ENCODE assay signal across 14 cellular contexts in the genomic region with DNA sequence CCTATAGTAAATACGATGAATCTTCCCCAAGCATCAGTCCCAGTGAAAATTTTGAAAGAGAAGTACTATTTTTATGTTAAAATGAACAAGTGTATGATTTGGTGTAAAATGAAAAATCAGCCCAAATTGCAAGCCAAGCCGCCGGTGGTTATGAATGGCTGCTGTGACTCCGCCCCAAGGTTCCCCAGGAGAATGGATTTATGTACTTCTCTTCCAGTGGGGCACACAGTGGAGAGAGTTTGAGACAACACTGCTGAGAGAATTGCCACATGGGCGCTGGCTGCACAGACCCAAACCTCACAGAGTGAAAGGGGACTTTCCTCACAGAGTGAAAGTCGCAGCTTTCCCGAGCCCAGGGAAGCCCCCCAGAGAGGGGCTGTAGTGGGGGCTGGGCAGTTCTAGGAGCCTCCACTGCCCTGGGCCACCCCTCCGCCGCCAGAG. TPM values are rescaled to one million over a fixed set of nuclear protein-coding genes. Genes with fewer than 3 reads are reported as not detected.
DNase-seq lines count a peak whose midpoint lies in the region; ATAC-seq, FAIRE-seq and TF ChIP-seq lines count a peak whose summit lies in the region.
"Had no signal": no experiment of that assay in that cellular context is flagged by ENCODE, and none has a peak within 500 bp of the region (broad histone marks: within the 10 kb centered on the region; RNA-seq: fewer than 3 reads in every experiment).

No MANE protein-coding gene starts in this region.

- peak; percentile 24 for DNase-seq in ELR (ENCODE audit: low read depth)
- DNase-seq in astrocyte (ENCODE audit: low read depth) = no peak
- no peak for DNase-seq in activated CD8-positive, alpha-beta memory T cell treated with anti-CD3 and anti-CD28 coated beads, Interleukin-2, amount 50 U/mL, for 4 hours
- no peak for DNase-seq in Right ventricle myocardium superior
- no peak for DNase-seq in NCI-H2196 treated with DMSO at 0.1 percent for 48 hours (lab: John Stamatoyannopoulos, UW; ENCODE audit: unreplicated experiment)
- DNase-seq: amniotic stem cell had no signal

- peak overlapping the region; percentile 96 for H2AFZ ChIP-seq in astrocyte (ENCODE audit: low read depth, low read length)
- H2AFZ ChIP-seq in neuron (ENCODE audit: low read depth, low read length) = peak overlapping the region; percentile 59

- no peak overlapping the region for H3K27ac ChIP-seq in HUES48 (ENCODE audit: low read depth, low read length)
- H3K27ac ChIP-seq in astrocyte (ENCODE audit: low read depth, low read length) = no peak overlapping the region
- H3K27ac ChIP-seq: thyroid gland had no signal

- no peak for ATAC-seq in Right ventricle myocardium superior (ENCODE audit: poor library complexity)
- ATAC-seq in stimulated activated memory B cell treated with anti-CD40 and anti-IgM and Interleukin-4, amounts not matched to agents 10 μg/mL and 1 μg/mL and 100 μg/mL, for 72 hours = no peak

- H3K4me3 ChIP-seq in HUES48 (ENCODE audit: low read depth, low read length) (peak overlapping the region; percentile 35), astrocyte (ENCODE audit: insufficient read depth, low read depth, low read length) (peak overlapping the region; percentile 42), neuron (ENCODE audit: low read length) (no peak overlapping the region)
- H3K4me3 ChIP-seq: thyroid gland had no signal

- H3K27me3 ChIP-seq in HUES48 (ENCODE audit: control insufficient read depth, insufficient read depth, low read length) (0 out of 2 replicates have a peak, but pooled peaks cover 2% of the 10 kb centered on the region), astrocyte (ENCODE audit: insufficient read depth, low read length) (peaks cover 8% of the 10 kb centered on the region), neuron (ENCODE audit: insufficient read depth, low read length) (peaks cover 15% of the 10 kb centered on the region)
- H3K27me3 ChIP-seq: heart left ventricle, thyroid gland had no signal

- H3K27me3 Mint-ChIP-seq in astrocyte (ENCODE audit: low read depth, unreplicated experiment) = peaks cover 33% of the 10 kb centered on the region
- H3K27me3 Mint-ChIP-seq in stimulated activated memory B cell treated with anti-CD40 and anti-IgM and Interleukin-4, amounts not matched to agents 10 μg/mL and 1 μg/mL and 100 μg/mL, for 72 hours = peaks cover 31% of the 10 kb centered on the region
- H3K27me3 Mint-ChIP-seq: activated T-helper 17 cell treated with anti-CD3 and anti-CD28 coated beads, Interleukin-2, amount 50 U/mL, for 72 hours; CD4-positive, alpha-beta T cell had no signal

- peaks cover 19% of the 10 kb centered on the region for H3K36me3 ChIP-seq in HUES48 (ENCODE audit: control insufficient read depth, insufficient read depth, low read length)
- no peaks in the 10 kb centered on the region for H3K36me3 ChIP-seq in astrocyte (ENCODE audit: insufficient read depth, low read length)
- no peaks in the 10 kb centered on the region for H3K36me3 ChIP-seq in neuron (ENCODE audit: insufficient read depth, low read length)
- H3K36me3 ChIP-seq: thyroid gland had no signal

- intact Hi-C loops in Right ventricle myocardium superior (cut with DNase I) = loop anchor here (5.0 kb wide), 1 partner anchor 129 kb away; no protein-coding TSS in a partner anchor

- no peak for FAIRE-seq in astrocyte (lab: Jason Lieb, UNC)

- H3K9ac ChIP-seq in HUES48 (ENCODE audit: low read depth, low read length) = no peak overlapping the region
- H3K9ac ChIP-seq in astrocyte (ENCODE audit: low read length) = peak overlapping the region; percentile 3

- H3K4me3 Mint-ChIP-seq in astrocyte (ENCODE audit: unreplicated experiment) = no peak overlapping the region
- no peak overlapping the region for H3K4me3 Mint-ChIP-seq in stimulated activated memory B cell treated with anti-CD40 and anti-IgM and Interleukin-4, amounts not matched to agents 10 μg/mL and 1 μg/mL and 100 μg/mL, for 72 hours
- H3K4me3 Mint-ChIP-seq: activated T-helper 17 cell treated with anti-CD3 and anti-CD28 coated beads, Interleukin-2, amount 50 U/mL, for 72 hours; CD4-positive, alpha-beta T cell had no signal

- H3K4me2 ChIP-seq in astrocyte (ENCODE audit: low read length) = peak overlapping the region; percentile 83

- no peak for TF ChIP-seq CTCF in astrocyte (IDR thresholded peaks at IDR 0.05; ENCODE audit: insufficient read depth, low read depth, low read length)

- H4K20me1 ChIP-seq in astrocyte (ENCODE audit: insufficient read depth, low read length) = no peaks in the 10 kb centered on the region

- H3K4me1 ChIP-seq in HUES48 (ENCODE audit: control insufficient read depth, insufficient read depth, low read length) (peaks cover 18% of the 10 kb centered on the region; the same call in 1 of the 2 replicates), astrocyte (ENCODE audit: insufficient read depth, low read length) (peaks cover 4% of the 10 kb centered on the region), neuron (ENCODE audit: insufficient read depth, low read length) (peaks cover 6% of the 10 kb centered on the region)

- no peaks in the 10 kb centered on the region for H3K4me1 Mint-ChIP-seq in astrocyte (ENCODE audit: low read depth, unreplicated experiment)
- peaks cover 11% of the 10 kb centered on the region for H3K4me1 Mint-ChIP-seq in stimulated activated memory B cell treated with anti-CD40 and anti-IgM and Interleukin-4, amounts not matched to agents 10 μg/mL and 1 μg/mL and 100 μg/mL, for 72 hours
- H3K4me1 Mint-ChIP-seq: activated T-helper 17 cell treated with anti-CD3 and anti-CD28 coated beads, Interleukin-2, amount 50 U/mL, for 72 hours had no signal

- no peak overlapping the region for H3K27ac Mint-ChIP-seq in astrocyte (ENCODE audit: unreplicated experiment)
- no peak overlapping the region for H3K27ac Mint-ChIP-seq in stimulated activated memory B cell treated with anti-CD40 and anti-IgM and Interleukin-4, amounts not matched to agents 10 μg/mL and 1 μg/mL and 100 μg/mL, for 72 hours
- H3K27ac Mint-ChIP-seq: activated CD8-positive, alpha-beta T cell treated with anti-CD3 and anti-CD28 coated beads, Interleukin-2, amount 10 ng/mL, durations not matched to agents 7 days and 5 days; activated T-helper 17 cell treated with anti-CD3 and anti-CD28 coated beads, Interleukin-2, amount 50 U/mL, for 72 hours; CD4-positive, alpha-beta T cell had no signal

- no peaks in the 10 kb centered on the region for H3K79me2 ChIP-seq in astrocyte (ENCODE audit: insufficient read depth, low read length)

- H3K9me3 ChIP-seq in HUES48 (ENCODE audit: control insufficient read depth, insufficient read depth, low read length) = no peaks in the 10 kb centered on the region
- H3K9me3 ChIP-seq in astrocyte (ENCODE audit: insufficient read depth, low read depth, low read length) = no peaks in the 10 kb centered on the region
- H3K9me3 ChIP-seq in neuron (ENCODE audit: low read length) = no peaks in the 10 kb centered on the region
- H3K9me3 ChIP-seq: heart left ventricle, thyroid gland had no signal

- no peaks in the 10 kb centered on the region for H3K9me3 Mint-ChIP-seq in astrocyte (ENCODE audit: unreplicated experiment)
- H3K9me3 Mint-ChIP-seq in stimulated activated memory B cell treated with anti-CD40 and anti-IgM and Interleukin-4, amounts not matched to agents 10 μg/mL and 1 μg/mL and 100 μg/mL, for 72 hours = no peaks in the 10 kb centered on the region
- H3K9me3 Mint-ChIP-seq: activated T-helper 17 cell treated with anti-CD3 and anti-CD28 coated beads, Interleukin-2, amount 50 U/mL, for 72 hours; CD4-positive, alpha-beta T cell had no signal

- H3K36me3 Mint-ChIP-seq in astrocyte (ENCODE audit: low read depth, unreplicated experiment) = peaks cover 19% of the 10 kb centered on the region
- no peaks in the 10 kb centered on the region for H3K36me3 Mint-ChIP-seq in stimulated activated memory B cell treated with anti-CD40 and anti-IgM and Interleukin-4, amounts not matched to agents 10 μg/mL and 1 μg/mL and 100 μg/mL, for 72 hours

RNA-seq across cellular contexts. Expression of a gene that starts 24.0 kb away (rescaled TPM):
- total RNA-seq in astrocyte (15.7 and 17.8 TPM in 2 replicates), Right ventricle myocardium superior (172 TPM)
